ENCODE assay signal across 11 cellular contexts in the genomic region with DNA sequence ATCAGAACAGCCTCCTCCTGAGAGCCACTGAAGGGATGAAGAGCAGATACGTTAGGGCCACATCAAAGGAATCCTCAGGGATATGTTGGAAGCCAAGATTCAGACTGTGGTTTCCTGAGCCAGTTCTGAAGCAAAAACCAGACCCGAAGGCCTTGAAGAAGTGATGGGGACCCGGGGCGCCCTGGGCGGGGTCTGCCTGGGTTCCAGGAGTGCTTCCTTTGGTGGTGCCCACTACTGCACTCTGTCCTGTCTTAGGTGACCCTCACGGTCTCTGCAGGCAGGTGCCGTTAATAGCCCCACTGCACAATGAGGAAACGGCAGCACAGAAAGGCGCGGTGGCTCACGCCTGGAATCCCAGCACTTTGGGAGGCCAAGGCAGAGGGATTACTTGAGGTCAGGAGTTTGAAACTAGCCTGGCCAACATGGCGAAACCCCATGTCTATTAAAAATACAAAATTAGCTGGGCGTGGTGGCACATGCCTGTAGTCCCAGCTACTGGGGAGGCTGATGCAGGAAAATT. TPM values are rescaled to one million over a fixed set of nuclear protein-coding genes. Genes with fewer than 3 reads are reported as not detected.
DNase-seq lines count a peak whose midpoint lies in the region; ATAC-seq and TF ChIP-seq lines count a peak whose summit lies in the region.
"Had no signal": no experiment of that assay in that cellular context is flagged by ENCODE, and none has a peak within 500 bp of the region (broad histone marks: within the 10 kb centered on the region; RNA-seq: fewer than 3 reads in every experiment).

No MANE protein-coding gene starts in this region.

- H3K36me3 Mint-ChIP-seq in IgD-negative memory B cell (peaks cover 4% of the 10 kb centered on the region), nephron (ENCODE audit: low read depth) (peaks cover 11% of the 10 kb centered on the region)

- H3K4me3 ChIP-seq in AG04450 (ENCODE audit: low read depth, low read length), result no peak overlapping the region

- POLR2A ChIA-PET in AG04450 (lab: Yijun Ruan, JAX), result interaction anchor here (0.6 kb wide), 1 partner anchor 59 kb away, joined by 4 read pairs; a partner anchor contains a TSS
- POLR2A ChIA-PET in GM10248 (lab: Yijun Ruan, JAX), result no interaction called here

- H3K27me3 ChIP-seq in AG04450 (ENCODE audit: control insufficient read depth, insufficient read depth, low read length), result no peaks in the 10 kb centered on the region

- peak overlapping the region; percentile 91 to 94 (median 92) for H3K27ac Mint-ChIP-seq in IgD-negative memory B cell
- peak overlapping the region; percentile 78 to 91 (median 90) for H3K27ac Mint-ChIP-seq in nephron

- CTCF ChIA-PET in AG04450 (lab: Charles Lee) (interaction anchor here (1.1 to 2.6 kb wide), 2 partner anchors 8 to 17 kb away, joined by 3 to 10 read pairs; no protein-coding TSS in a partner anchor), GM10248 (lab: Yijun Ruan, JAX) (interaction anchor here (0.5 to 14.7 kb wide), 8 partner anchors 8 to 1486 kb away, joined by 3 to 248 read pairs (median 12); a partner anchor contains a TSS)

- peaks cover 2% of the 10 kb centered on the region for H3K27me3 Mint-ChIP-seq in IgD-negative memory B cell
- H3K27me3 Mint-ChIP-seq in nephron (ENCODE audit: low read depth), result no peaks in the 10 kb centered on the region

- intact Hi-C loops in sciatic nerve (cut with DNase I), result no loop called here

- H3K9me3 Mint-ChIP-seq in IgD-negative memory B cell (no peaks in the 10 kb centered on the region), nephron (no peaks in the 10 kb centered on the region)

- H3K4me3 Mint-ChIP-seq in IgD-negative memory B cell, result peak overlapping the region; percentile 43 to 84 (median 49)
- H3K4me3 Mint-ChIP-seq in nephron, result peak overlapping the region in 1 of 3 experiments; percentile 27

- H3K9me3 ChIP-seq in AG04450 (ENCODE audit: control insufficient read depth, insufficient read depth, low read length), result no peaks in the 10 kb centered on the region; the same call in 1 of the 2 replicates

- H3K4me1 Mint-ChIP-seq in IgD-negative memory B cell (peaks cover 27 to 31% (median 29%) of the 10 kb centered on the region in 3 donors), nephron (peaks cover 42% of the 10 kb centered on the region)

- peak overlapping the region; percentile 21 for H3K27ac ChIP-seq in AG04450 (ENCODE audit: low read depth, low read length)
- H3K27ac ChIP-seq in cingulate gyrus (ENCODE audit: low read depth, low read length), result peak overlapping the region; percentile 69

- ATAC-seq in GM18858 (IDR thresholded peaks at IDR 0.05; ENCODE audit: unreplicated experiment) (no peak), sciatic nerve (no peak)

- no peak for TF ChIP-seq CTCF in AG04450 (IDR thresholded peaks at IDR 0.05; ENCODE audit: low read depth, low read length)
- no peak for TF ChIP-seq CTCF in nephron (IDR thresholded peaks at IDR 0.05; ENCODE audit: unreplicated experiment in 3 of 3)
- TF ChIP-seq CTCF in GM10248 (IDR thresholded peaks at IDR 0.05; ENCODE audit: control extremely low read depth, extremely low read depth, low read depth, missing control alignments), result no peak

- DNase-seq in AG04450 (ENCODE audit: low read depth, low spot score) (no peak), GM10248 (ENCODE audit: extremely low spot score) (no peak), sciatic nerve (ENCODE audit: low spot score) (no peak)
- DNase-seq in stimulated activated CD4-positive, alpha-beta T cell treated with anti-CD3 and anti-CD28 coated beads, Interleukin-4, amount 100 ng/mL, for 1 hour, result no peak
- DNase-seq: DMS 273 treated with DMSO at 0.1 percent for 48 hours had no signal

RNA-seq across cellular contexts. Expression of a gene that starts 12.9 kb away (rescaled TPM):
- 8.4 and 11.3 TPM in 2 replicates for polyA plus RNA-seq in AG04450 (2011; rRNA removed)
- 12.8 and 14.4 TPM in 2 replicates for polyA minus RNA-seq in AG04450 (2011; rRNA and poly(A)+ RNA removed)
- 14.7 TPM for polyA plus RNA-seq in IgD-negative memory B cell
- total RNA-seq in sciatic nerve, result 10.3 TPM

RNA-seq across cellular contexts. Expression of a gene that starts 18.0 kb away (rescaled TPM):
- polyA plus RNA-seq in AG04450 (2011; rRNA removed) (24.7 and 26.1 TPM in 2 replicates), IgD-negative memory B cell (31.3 TPM)
- polyA minus RNA-seq in AG04450 (2011; rRNA and poly(A)+ RNA removed), result 23.2 and 24.4 TPM in 2 replicates
- total RNA-seq in sciatic nerve, result 71.2 TPM

RNA-seq across cellular contexts. Expression of a gene that starts 31.9 kb away (rescaled TPM):
- 11.7 and 17.7 TPM in 2 replicates for polyA plus RNA-seq in AG04450 (2011; rRNA removed)
- 6.3 and 9.7 TPM in 2 replicates for polyA minus RNA-seq in AG04450 (2011; rRNA and poly(A)+ RNA removed)
- 2.4 TPM for polyA plus RNA-seq in IgD-negative memory B cell
- 10.0 TPM for total RNA-seq in sciatic nerve

RNA-seq across cellular contexts. Expression of a gene that starts 46.7 kb away (rescaled TPM):
- polyA plus RNA-seq in AG04450 (2011; rRNA removed), result not detected in 2 replicates
- polyA minus RNA-seq in AG04450 (2011; rRNA and poly(A)+ RNA removed), result not detected in 2 replicates
- polyA plus RNA-seq in IgD-negative memory B cell, result 0.63 TPM
- total RNA-seq in sciatic nerve, result not detected
- total RNA-seq: bronchial epithelial cell, frontal cortex had no signal

RNA-seq across cellular contexts. Expression of a gene that starts 48.8 kb away (rescaled TPM):
- polyA plus RNA-seq in AG04450 (2011; rRNA removed) (5,926 and 7,935 TPM in 2 replicates), IgD-negative memory B cell (314 TPM)
- polyA minus RNA-seq in AG04450 (2011; rRNA and poly(A)+ RNA removed), result 3,546 and 5,412 TPM in 2 replicates
- 1,269 TPM for total RNA-seq in sciatic nerve
